8 cellular contexts compared by ENCODE assay signal in the genomic region with DNA sequence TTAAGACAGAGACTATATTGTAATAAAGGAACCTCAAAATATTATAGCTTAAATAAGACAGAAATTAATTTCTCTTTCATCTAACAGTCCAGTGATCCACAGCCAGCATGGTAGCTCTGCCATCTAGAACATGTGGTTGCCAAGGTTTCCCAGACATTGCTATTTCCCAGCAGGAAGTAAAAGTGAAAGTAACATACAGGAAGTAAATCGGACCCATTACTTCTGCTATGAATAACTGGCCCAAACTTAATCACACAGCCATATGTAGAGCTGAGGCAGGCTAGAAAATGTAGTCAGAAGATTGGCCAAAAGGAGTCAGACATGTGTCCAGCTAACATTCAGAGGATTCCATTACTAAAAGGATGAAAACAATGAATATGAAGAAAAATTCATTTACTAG.
DNase-seq lines count a peak whose midpoint lies in the region; ATAC-seq and TF ChIP-seq lines count a peak whose summit lies in the region.

No MANE protein-coding gene starts in this region.

- peaks cover 1% of the 10 kb centered on the region for H3K4me1 ChIP-seq in neural progenitor cell

- no peaks in the 10 kb centered on the region for H3K36me3 Mint-ChIP-seq in activated naive CD8-positive, alpha-beta T cell
- no peaks in the 10 kb centered on the region for H3K36me3 Mint-ChIP-seq in activated naive CD8-positive, alpha-beta T cell treated with anti-CD3 and anti-CD28 coated beads for 36 hours
- H3K36me3 Mint-ChIP-seq in natural killer cell (no peaks in the 10 kb centered on the region), neural progenitor cell (no peaks in the 10 kb centered on the region)

- no peaks in the 10 kb centered on the region for H3K79me2 ChIP-seq in neural progenitor cell (ENCODE audit: low read depth)

- H4K20me1 ChIP-seq in neural progenitor cell (ENCODE audit: low read depth): no peaks in the 10 kb centered on the region

- H3K4me3 Mint-ChIP-seq in activated naive CD8-positive, alpha-beta T cell: peak overlapping the region; percentile 49
- H3K4me3 Mint-ChIP-seq in activated naive CD8-positive, alpha-beta T cell treated with anti-CD3 and anti-CD28 coated beads for 36 hours: no peak overlapping the region
- H3K4me3 Mint-ChIP-seq in natural killer cell: no peak overlapping the region
- H3K4me3 Mint-ChIP-seq in neural progenitor cell: no peak overlapping the region

- H3F3A ChIP-seq in neural progenitor cell (ENCODE audit: low read depth): peaks cover 2% of the 10 kb centered on the region

- H3K4me3 ChIP-seq in neural progenitor cell: no peak overlapping the region

- H3K9me3 Mint-ChIP-seq in activated naive CD8-positive, alpha-beta T cell (ENCODE audit: low read depth): no peaks in the 10 kb centered on the region
- peaks cover 6% of the 10 kb centered on the region for H3K9me3 Mint-ChIP-seq in activated naive CD8-positive, alpha-beta T cell treated with anti-CD3 and anti-CD28 coated beads for 36 hours
- peaks cover 13 to 15% of the 10 kb centered on the region in 2 donors for H3K9me3 Mint-ChIP-seq in natural killer cell
- H3K9me3 Mint-ChIP-seq in neural progenitor cell: no peaks in the 10 kb centered on the region

- H3K27ac Mint-ChIP-seq in activated naive CD8-positive, alpha-beta T cell: no peak overlapping the region
- no peak overlapping the region for H3K27ac Mint-ChIP-seq in activated naive CD8-positive, alpha-beta T cell treated with anti-CD3 and anti-CD28 coated beads for 36 hours
- H3K27ac Mint-ChIP-seq in natural killer cell (no peak overlapping the region), neural progenitor cell (no peak overlapping the region)

- H3K27ac ChIP-seq in neural progenitor cell: no peak overlapping the region

- TF ChIP-seq CTCF in natural killer cell (IDR thresholded peaks at IDR 0.05) (no peak), neural progenitor cell (IDR thresholded peaks at IDR 0.05) (no peak)

- peaks cover 53% of the 10 kb centered on the region for H3K27me3 ChIP-seq in neural progenitor cell

- no peak for ATAC-seq in natural killer cell

- in situ Hi-C loops in KBM-7 (cut with MboI; ENCODE audit: low pct_unique_long_range_greater_than_20kb, low sequenced_read_pairs): no loop called here

- H3K9me3 ChIP-seq in neural progenitor cell (ENCODE audit: low read depth): no peaks in the 10 kb centered on the region

- H3K4me1 Mint-ChIP-seq in activated naive CD8-positive, alpha-beta T cell (ENCODE audit: low read depth): peaks cover 8% of the 10 kb centered on the region
- H3K4me1 Mint-ChIP-seq in activated naive CD8-positive, alpha-beta T cell treated with anti-CD3 and anti-CD28 coated beads for 36 hours: peaks cover 6% of the 10 kb centered on the region
- H3K4me1 Mint-ChIP-seq in natural killer cell (no peaks in the 10 kb centered on the region), neural progenitor cell (peaks cover 12% of the 10 kb centered on the region)

- H3K4me2 ChIP-seq in neural progenitor cell: no peak overlapping the region

- intact Hi-C loops in natural killer cell (cut with micrococcal nuclease): no loop called here

- no peak for DNase-seq in activated naive CD8-positive, alpha-beta T cell treated with anti-CD3 and anti-CD28 coated beads for 36 hours
- peak; percentile 14 for DNase-seq in KBM-7
- peak; percentile 19 for DNase-seq in amniotic epithelial cell (ENCODE audit: low read depth)
- DNase-seq in stromal cell of bone marrow (ENCODE audit: low read depth): peak; percentile 6
- DNase-seq in natural killer cell: no peak
- no peak for DNase-seq in activated naive CD4-positive, alpha-beta T cell treated with anti-CD3 and anti-CD28 coated beads, Interleukin-2, amount 50 U/mL, for 16 hours
- no peak for DNase-seq in neural progenitor cell (ENCODE audit: low spot score)

- no peak overlapping the region for H3K9ac ChIP-seq in neural progenitor cell

- no peaks in the 10 kb centered on the region for H3K36me3 ChIP-seq in neural progenitor cell

- peaks cover 2% of the 10 kb centered on the region for H3K27me3 Mint-ChIP-seq in activated naive CD8-positive, alpha-beta T cell
- H3K27me3 Mint-ChIP-seq in activated naive CD8-positive, alpha-beta T cell treated with anti-CD3 and anti-CD28 coated beads for 36 hours: peaks cover 13% of the 10 kb centered on the region
- peaks cover 5 to 9% of the 10 kb centered on the region in 2 donors for H3K27me3 Mint-ChIP-seq in natural killer cell (ENCODE audit: low read depth in 2 of 2)
- H3K27me3 Mint-ChIP-seq in neural progenitor cell (ENCODE audit: insufficient read depth, low read depth): no peaks in the 10 kb centered on the region

- H2AFZ ChIP-seq in neural progenitor cell (replicated peaks): no peak overlapping the region

Comparison
In these comparisons a context has a peak if more than half of its experiments do, and no peak if none do; other contexts are left out.
1. DNase-seq: peak in KBM-7 (single experiment), amniotic epithelial cell (single experiment) and stromal cell of bone marrow (single experiment); none in activated naive CD8-positive, alpha-beta T cell treated with anti-CD3 and anti-CD28 coated beads for 36 hours (single experiment), natural killer cell (single experiment), activated naive CD4-positive, alpha-beta T cell treated with anti-CD3 and anti-CD28 coated beads, Interleukin-2, amount 50 U/mL, for 16 hours (single experiment) and neural progenitor cell (single experiment).